8 cellular contexts compared by ENCODE assay signal in genomic region chr10:74586088-74586585, GRCh38.
DNase-seq lines count a peak whose midpoint lies in the region; ATAC-seq, FAIRE-seq and TF ChIP-seq lines count a peak whose summit lies in the region.

No MANE protein-coding gene starts in this region.

- H3K4me3 ChIP-seq in CD8-positive, alpha-beta memory T cell (ENCODE audit: low read length) = peak overlapping the region; percentile 33
- H3K4me3 ChIP-seq in pancreas (peak overlapping the region in 1 of 4 donors; percentile 11), brain microvascular endothelial cell (ENCODE audit: low read depth, low read length) (no peak overlapping the region)

- H3T11ph ChIP-seq in H9 (ENCODE audit: low read length) = no peak overlapping the region

- H3K79me1 ChIP-seq in H9 (ENCODE audit: insufficient read depth, low read depth, low read length, poor library complexity, severe bottlenecking) = no peaks in the 10 kb centered on the region

- no peaks in the 10 kb centered on the region for H3K9me3 ChIP-seq in CD8-positive, alpha-beta memory T cell (ENCODE audit: low read length)
- H3K9me3 ChIP-seq in H9 (ENCODE audit: control insufficient read depth, low read depth, low read length) = no peaks in the 10 kb centered on the region
- H3K9me3 ChIP-seq in pancreas = no peaks in the 10 kb centered on the region

- H3K36me3 Mint-ChIP-seq in CD8-positive, alpha-beta memory T cell = peaks cover 2 to 6% (median 5%) of the 10 kb centered on the region in 3 donors
- H3K36me3 Mint-ChIP-seq in H9 (ENCODE audit: insufficient read depth in 1 of 3, low read depth in 3 of 3) = no peaks in the 10 kb centered on the region
- peaks cover 19% of the 10 kb centered on the region for H3K36me3 Mint-ChIP-seq in T-helper 2 cell treated with Interferon-gamma antibody and Interleukin-4, amounts not matched to agents 5 μg/mL and 100 μg/mL, for 36 hours (ENCODE audit: low read depth)
- H3K36me3 Mint-ChIP-seq in chondrocyte (ENCODE audit: low read depth) = no peaks in the 10 kb centered on the region

- H4K20me1 ChIP-seq in H9 (ENCODE audit: control insufficient read depth, insufficient read depth, insufficient read length) = no peaks in the 10 kb centered on the region

- no peak overlapping the region for H3K4ac ChIP-seq in H9 (ENCODE audit: low read depth, low read length)

- no peak overlapping the region for H2BK120ac ChIP-seq in H9 (ENCODE audit: low read depth, low read length, poor library complexity, severe bottlenecking)

- H3K27ac Mint-ChIP-seq in CD8-positive, alpha-beta memory T cell = peak overlapping the region; percentile 52 to 98 (median 94)
- H3K27ac Mint-ChIP-seq in H9 (peak overlapping the region in 2 of 3 experiments; percentile 3 to 16; a peak in 1 of 7 replicates), chondrocyte (ENCODE audit: unreplicated experiment) (peak overlapping the region; percentile 0)
- peak overlapping the region; percentile 96 for H3K27ac Mint-ChIP-seq in T-helper 2 cell treated with Interferon-gamma antibody and Interleukin-4, amounts not matched to agents 5 μg/mL and 100 μg/mL, for 36 hours

- H3K4me1 Mint-ChIP-seq in CD8-positive, alpha-beta memory T cell = peaks cover 53 to 77% (median 74%) of the 10 kb centered on the region in 3 donors
- H3K4me1 Mint-ChIP-seq in H9 (peaks cover 12 to 19% of the 10 kb centered on the region in 2 experiments), chondrocyte (ENCODE audit: low read depth) (peaks cover 32% of the 10 kb centered on the region)
- H3K4me1 Mint-ChIP-seq in T-helper 2 cell treated with Interferon-gamma antibody and Interleukin-4, amounts not matched to agents 5 μg/mL and 100 μg/mL, for 36 hours (ENCODE audit: low read depth) = peaks cover 63% of the 10 kb centered on the region

- no peaks in the 10 kb centered on the region for H3K36me3 ChIP-seq in CD8-positive, alpha-beta memory T cell (ENCODE audit: insufficient read depth, low read length)
- H3K36me3 ChIP-seq in pancreas (no peaks in the 10 kb centered on the region), brain microvascular endothelial cell (replicated peaks) (no peaks in the 10 kb centered on the region)

- H3K27me3 Mint-ChIP-seq in CD8-positive, alpha-beta memory T cell = no peaks in the 10 kb centered on the region
- H3K27me3 Mint-ChIP-seq in H9 (ENCODE audit: low read depth) (no peaks in the 10 kb centered on the region), chondrocyte (ENCODE audit: low read depth) (no peaks in the 10 kb centered on the region)
- no peaks in the 10 kb centered on the region for H3K27me3 Mint-ChIP-seq in T-helper 2 cell treated with Interferon-gamma antibody and Interleukin-4, amounts not matched to agents 5 μg/mL and 100 μg/mL, for 36 hours (ENCODE audit: low read depth)

- no peak overlapping the region for H3K4me2 ChIP-seq in H9 (ENCODE audit: insufficient read depth, insufficient read length, low read length)

- H3K14ac ChIP-seq in H9 (ENCODE audit: insufficient read depth, low read length) = no peak overlapping the region

- H3K56ac ChIP-seq in H9 (ENCODE audit: insufficient read length, low read depth, low read length) = no peak overlapping the region

- no peaks in the 10 kb centered on the region for H3K79me2 ChIP-seq in H9 (ENCODE audit: insufficient read depth, low read length)

- CTCF ChIA-PET in CD8-positive, alpha-beta memory T cell (lab: Charles Lee) = interaction anchor here (1.1 kb wide), 1 partner anchor 52 kb away, joined by 3 read pairs; no protein-coding TSS in a partner anchor

- intact Hi-C loops in pancreas (cut with DNase I) = no loop called here

- in situ Hi-C loops in brain microvascular endothelial cell (cut with HindIII; ENCODE audit: low pct_ligation_motif_present, low sequenced_read_pairs) = no loop called here

- no peak for TF ChIP-seq CTCF in H9 (conservative IDR thresholded peaks at IDR 0.05)
- no peak for TF ChIP-seq CTCF in chondrocyte (IDR thresholded peaks at IDR 0.05)
- TF ChIP-seq CTCF in pancreas (IDR thresholded peaks at IDR 0.05) = no peak
- no peak for TF ChIP-seq CTCF in brain microvascular endothelial cell (IDR thresholded peaks at IDR 0.05; ENCODE audit: low read depth, low read length, missing control alignments)

- H2AK5ac ChIP-seq in H9 (ENCODE audit: insufficient read length, low read length) = peak overlapping the region; percentile 96

- H3K9me3 Mint-ChIP-seq in CD8-positive, alpha-beta memory T cell = peaks cover 0 to 3% (median 0%) of the 10 kb centered on the region in 5 donors
- H3K9me3 Mint-ChIP-seq in H9 = no peaks in the 10 kb centered on the region
- peaks cover 6% of the 10 kb centered on the region for H3K9me3 Mint-ChIP-seq in T-helper 2 cell treated with Interferon-gamma antibody and Interleukin-4, amounts not matched to agents 5 μg/mL and 100 μg/mL, for 36 hours
- no peaks in the 10 kb centered on the region for H3K9me3 Mint-ChIP-seq in chondrocyte (ENCODE audit: low read depth)

- POLR2A ChIA-PET in CD8-positive, alpha-beta memory T cell (lab: Charles Lee) = interaction anchor here (0.6 to 2.0 kb wide), 2 partner anchors 239 to 240 kb away, joined by 4 to 10 read pairs; partner anchors contain the start of gene KAT6B

- no peak overlapping the region for H2BK20ac ChIP-seq in H9 (ENCODE audit: low read depth, low read length, poor library complexity, severe bottlenecking)

- peak; percentile 8 to 80 (median 67) for DNase-seq in CD8-positive, alpha-beta memory T cell
- no peak for DNase-seq in H9
- peak; percentile 57 for DNase-seq in T-helper 2 cell treated with Interferon-gamma antibody and Interleukin-4, amounts not matched to agents 5 μg/mL and 100 μg/mL, for 36 hours (ENCODE audit: low spot score)
- no peak for DNase-seq in chondrocyte (ENCODE audit: low spot score)
- peak in 1 of 6 donors; percentile 7 for DNase-seq in pancreas
- DNase-seq in COR-L47 (lab: John Stamatoyannopoulos, UW) = no peak
- no peak for DNase-seq in brain microvascular endothelial cell
- no peak for DNase-seq in GM19239 (ENCODE audit: insufficient read length, low spot score)

- H3K23me2 ChIP-seq in H9 (ENCODE audit: insufficient read length, low read depth, low read length, poor library complexity, severe bottlenecking) = no peaks in the 10 kb centered on the region

- H2BK15ac ChIP-seq in H9 (ENCODE audit: low read depth, low read length) = no peak overlapping the region

- H3K27ac ChIP-seq in CD8-positive, alpha-beta memory T cell (ENCODE audit: low read depth, low read length) = peak overlapping the region; percentile 58
- H3K27ac ChIP-seq in H9 (ENCODE audit: insufficient read length, low read depth, low read length) = no peak overlapping the region
- H3K27ac ChIP-seq in pancreas = peak overlapping the region in 3 of 4 donors; percentile 34 to 67 (median 45)
- H3K27ac ChIP-seq in brain microvascular endothelial cell = no peak overlapping the region

- no peak overlapping the region for H2AFZ ChIP-seq in H9 (ENCODE audit: low read length)

- H4K5ac ChIP-seq in H9 (ENCODE audit: insufficient read length, low read depth, low read length) = no peak overlapping the region

- FAIRE-seq in pancreas (lab: Jason Lieb, UNC) = no peak
- no peak for FAIRE-seq in GM19239 (lab: Jason Lieb, UNC)

- H3K23ac ChIP-seq in H9 (ENCODE audit: insufficient read length, low read depth, low read length) = no peak overlapping the region

- H3K27me3 ChIP-seq in CD8-positive, alpha-beta memory T cell (ENCODE audit: insufficient read depth, low read length, poor library complexity, severe bottlenecking) = no peaks in the 10 kb centered on the region
- no peaks in the 10 kb centered on the region for H3K27me3 ChIP-seq in H9 (ENCODE audit: insufficient read depth, low read length)
- H3K27me3 ChIP-seq in pancreas = no peaks in the 10 kb centered on the region
- H3K27me3 ChIP-seq in brain microvascular endothelial cell (replicated peaks) = no peaks in the 10 kb centered on the region

- H2BK12ac ChIP-seq in H9 (ENCODE audit: insufficient read length, low read depth, low read length) = no peak overlapping the region

- no peak overlapping the region for H4K91ac ChIP-seq in H9 (ENCODE audit: insufficient read length, low read depth, low read length)

- H3K9ac ChIP-seq in H9 (ENCODE audit: extremely low read depth, insufficient read length, low read length) = no peak overlapping the region

- ATAC-seq in pancreas = peak in 3 of 4 donors; percentile 43 to 66 (median 44)

- WGBS in H9 (ENCODE audit: extremely low coverage, insufficient read length, low lambda C conversion rate) = no CpG with 5 or more reads among the region's 1 CpG
- 0 to 3% methylated on average over 1 of the region's 1 CpG for WGBS in pancreas, 2 donors

- no peak overlapping the region for H3K18ac ChIP-seq in H9 (ENCODE audit: insufficient read length, low read depth, low read length)

- H2BK5ac ChIP-seq in H9 (ENCODE audit: insufficient read length, low read length) = no peak overlapping the region

- no peak overlapping the region for H4K8ac ChIP-seq in H9 (replicated peaks; ENCODE audit: insufficient read length, low read depth, low read length)

- H3K4me1 ChIP-seq in CD8-positive, alpha-beta memory T cell (ENCODE audit: insufficient read depth, low read length) = peaks cover 55% of the 10 kb centered on the region
- H3K4me1 ChIP-seq in H9 (ENCODE audit: insufficient read depth, low read length) (no peaks in the 10 kb centered on the region), pancreas (peaks cover 14 to 37% (median 29%) of the 10 kb centered on the region in 3 donors)

- H3K4me3 Mint-ChIP-seq in CD8-positive, alpha-beta memory T cell = peak overlapping the region; percentile 65 to 85 (median 80)
- no peak overlapping the region for H3K4me3 Mint-ChIP-seq in H9
- peak overlapping the region; percentile 78 for H3K4me3 Mint-ChIP-seq in T-helper 2 cell treated with Interferon-gamma antibody and Interleukin-4, amounts not matched to agents 5 μg/mL and 100 μg/mL, for 36 hours
- H3K4me3 Mint-ChIP-seq in chondrocyte (ENCODE audit: unreplicated experiment) = no peak overlapping the region

Comparison
In these comparisons a context has a peak if more than half of its experiments do, and no peak if none do; other contexts are left out.
1. DNase-seq: peak in CD8-positive, alpha-beta memory T cell (5 of 5) and T-helper 2 cell treated with Interferon-gamma antibody and Interleukin-4, amounts not matched to agents 5 μg/mL and 100 μg/mL, for 36 hours (single experiment); none in H9 (single experiment), chondrocyte (single experiment), COR-L47 (single experiment), brain microvascular endothelial cell (single experiment) and GM19239 (single experiment).
2. H3K27ac ChIP-seq: peak in CD8-positive, alpha-beta memory T cell (single experiment) and pancreas (3 of 4); none in H9 (single experiment) and brain microvascular endothelial cell (single experiment).
3. H3K27ac Mint-ChIP-seq: peak in every context shown above with its lines; median percentile 96 in T-helper 2 cell treated with Interferon-gamma antibody and Interleukin-4, amounts not matched to agents 5 μg/mL and 100 μg/mL, for 36 hours; 94 in CD8-positive, alpha-beta memory T cell; 10 in H9; 0 in chondrocyte.
4. H3K4me3 Mint-ChIP-seq: peak in CD8-positive, alpha-beta memory T cell (7 of 7) and T-helper 2 cell treated with Interferon-gamma antibody and Interleukin-4, amounts not matched to agents 5 μg/mL and 100 μg/mL, for 36 hours (single experiment); none in H9 (0 of 2) and chondrocyte (single experiment).